Comparison of ENCODE assay signal across 1 cellular context in the genomic region with DNA sequence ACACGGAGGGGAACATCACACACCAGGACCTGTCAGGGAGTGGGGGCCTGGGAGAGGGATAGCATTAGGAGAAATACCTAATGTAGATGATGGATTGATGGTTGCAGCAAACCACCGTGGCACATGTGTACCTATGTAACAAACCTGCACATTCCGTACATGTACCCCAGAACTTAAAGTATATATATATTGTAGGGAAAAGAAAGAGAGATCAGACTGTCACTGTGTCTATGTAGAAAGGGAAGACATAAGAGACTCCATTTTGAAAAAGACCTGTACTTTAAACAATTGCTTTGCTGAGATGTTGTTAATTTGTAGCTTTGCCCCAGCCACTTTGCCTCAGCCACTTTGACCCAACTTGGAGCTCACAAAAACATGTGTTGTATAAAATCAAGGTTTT. TPM values are rescaled to one million over a fixed set of nuclear protein-coding genes. Genes with fewer than 3 reads are reported as not detected.
"Had no signal": no experiment of that assay in that cellular context is flagged by ENCODE, and none has a peak within 500 bp of the region (broad histone marks: within the 10 kb centered on the region; RNA-seq: fewer than 3 reads in every experiment).

No MANE protein-coding gene starts in this region.

RNA-seq across cellular contexts. Expression of a gene that starts 26.0 kb away (rescaled TPM):
- total RNA-seq: OCI-LY7 had no signal
